In genomic region chr3:168885028-168885427, GRCh38 we compare ENCODE assay signal across 18 cellular contexts.
DNase-seq lines count a peak whose midpoint lies in the region; ATAC-seq, FAIRE-seq and TF ChIP-seq lines count a peak whose summit lies in the region.
"Had no signal": no experiment of that assay in that cellular context is flagged by ENCODE, and none has a peak within 500 bp of the region (broad histone marks: within the 10 kb centered on the region; RNA-seq: fewer than 3 reads in every experiment).

No MANE protein-coding gene starts in this region.

- ATAC-seq in foreskin keratinocyte = peak; percentile 60
- ATAC-seq in HG02642 (IDR thresholded peaks at IDR 0.05; ENCODE audit: poor library complexity, unreplicated experiment) = no peak
- ATAC-seq in GM21381 (IDR thresholded peaks at IDR 0.05; ENCODE audit: unreplicated experiment) = no peak
- ATAC-seq: left lung, Right ventricle myocardium inferior had no signal

- TF ChIP-seq POLR2A in breast epithelium (IDR thresholded peaks at IDR 0.05) (no peak), GM12892 (IDR thresholded peaks at IDR 0.05; ENCODE audit: low read depth, low read length) (no peak)

- H3K4me3 Mint-ChIP-seq in MCF 10A (ENCODE audit: unreplicated experiment) = no peak overlapping the region
- H3K4me3 Mint-ChIP-seq: central memory CD8-positive, alpha-beta T cell; H9; T-helper 1 cell treated with Interleukin-12 subunit alpha and Interleukin-12 subunit beta and Interleukin-4 antibody, amounts not matched to agents 30 μg/mL and 1 μg/mL, for 36 hours had no signal

- DNase-seq in MCF 10A (ENCODE audit: unreplicated experiment) (no peak), breast epithelium (ENCODE audit: low spot score in 2 of 2) (no peak), ascending aorta (ENCODE audit: low spot score in 2 of 2) (no peak), foreskin keratinocyte (peak; percentile 13 to 28), GM12892 (ENCODE audit: insufficient read length) (no peak), OCI-M1 (lab: John Stamatoyannopoulos, UW) (no peak)
- DNase-seq: activated CD4-positive, alpha-beta T cell treated with anti-CD3 and anti-CD28 coated beads for 1 hour; activated CD8-positive, alpha-beta memory T cell treated with anti-CD3 and anti-CD28 coated beads, Interleukin-2, amount 50 U/mL, for 4 hours; activated naive CD4-positive, alpha-beta T cell treated with anti-CD3 and anti-CD28 coated beads, Interleukin-2, amount 50 U/mL, for 16 hours; H9; left lung had no signal

- H3K27me3 ChIP-seq in breast epithelium (no peaks in the 10 kb centered on the region), ascending aorta (no peaks in the 10 kb centered on the region), foreskin keratinocyte (no peaks in the 10 kb centered on the region)
- H3K27me3 ChIP-seq: left lung had no signal

- H3K36me3 Mint-ChIP-seq in MCF 10A (ENCODE audit: insufficient read depth, unreplicated experiment) = no peaks in the 10 kb centered on the region

- BruUV-seq in MCF 10A (replicated peaks; lab: Mats Ljungman, UMichigan) = no TSS peak

- peaks cover 6% of the 10 kb centered on the region for H3K4me1 Mint-ChIP-seq in MCF 10A (ENCODE audit: insufficient read depth, unreplicated experiment)
- H3K4me1 Mint-ChIP-seq: central memory CD8-positive, alpha-beta T cell had no signal

- H3K9me3 Mint-ChIP-seq in MCF 10A (ENCODE audit: unreplicated experiment) = no peaks in the 10 kb centered on the region
- H3K9me3 Mint-ChIP-seq: H9; T-helper 1 cell treated with Interleukin-12 subunit alpha and Interleukin-12 subunit beta and Interleukin-4 antibody, amounts not matched to agents 30 μg/mL and 1 μg/mL, for 36 hours had no signal

- TF ChIP-seq CTCF in MCF 10A (IDR thresholded peaks at IDR 0.05; ENCODE audit: unreplicated experiment) (no peak), breast epithelium (IDR thresholded peaks at IDR 0.05) (no peak), ascending aorta (IDR thresholded peaks at IDR 0.05) (no peak), foreskin keratinocyte (conservative IDR thresholded peaks at IDR 0.05) (no peak)

- no peaks in the 10 kb centered on the region for H3K36me3 ChIP-seq in breast epithelium
- no peaks in the 10 kb centered on the region for H3K36me3 ChIP-seq in ascending aorta
- H3K36me3 ChIP-seq: left lung, prostate gland had no signal

- intact Hi-C loops in MCF 10A (cut with micrococcal nuclease) (no loop called here), breast epithelium (cut with DNase I; ENCODE audit: low total_unique reads) (no loop called here), ascending aorta (cut with DNase I) (no loop called here)

- H3K27ac Mint-ChIP-seq in MCF 10A (ENCODE audit: low read depth, unreplicated experiment) = peak overlapping the region; percentile 15
- H3K27ac Mint-ChIP-seq: T-helper 1 cell treated with Interleukin-12 subunit alpha and Interleukin-12 subunit beta and Interleukin-4 antibody, amounts not matched to agents 30 μg/mL and 1 μg/mL, for 36 hours had no signal

- H3K27me3 Mint-ChIP-seq in MCF 10A (ENCODE audit: insufficient read depth, unreplicated experiment) = no peaks in the 10 kb centered on the region
- H3K27me3 Mint-ChIP-seq: central memory CD8-positive, alpha-beta T cell had no signal

- no peaks in the 10 kb centered on the region for H3K9me3 ChIP-seq in breast epithelium
- no peaks in the 10 kb centered on the region for H3K9me3 ChIP-seq in ascending aorta
- H3K9me3 ChIP-seq: left lung, prostate gland had no signal

- FAIRE-seq in GM12892 (lab: Jason Lieb, UNC) = no peak

- no peak overlapping the region for H3K4me3 ChIP-seq in breast epithelium
- H3K4me3 ChIP-seq in ascending aorta = no peak overlapping the region
- H3K4me3 ChIP-seq: left lung, prostate gland had no signal

- H3K4me1 ChIP-seq in breast epithelium (no peaks in the 10 kb centered on the region), ascending aorta (peaks cover 2 to 5% of the 10 kb centered on the region in 2 donors), foreskin keratinocyte (peaks cover 5% of the 10 kb centered on the region)
- H3K4me1 ChIP-seq: left lung, prostate gland had no signal

- CTCF ChIA-PET in MCF 10A (lab: Yijun Ruan, JAX) = interaction anchor here (1.0 to 1.2 kb wide), 2 partner anchors 14 to 673 kb away, joined by 4 read pairs; no protein-coding TSS in a partner anchor

- POLR2A ChIA-PET in MCF 10A (lab: Yijun Ruan, JAX) = no interaction called here

- H3K27ac ChIP-seq in breast epithelium (peak overlapping the region in 1 of 2 donors; percentile 11), ascending aorta (peak overlapping the region; percentile 23 to 38), foreskin keratinocyte (no peak overlapping the region)
- H3K27ac ChIP-seq: 22Rv1, left lung, prostate gland had no signal

Comparison
In these comparisons a context has a peak if more than half of its experiments do, and no peak if none do; other contexts are left out.
1. DNase-seq: peak in foreskin keratinocyte (2 of 2); none in MCF 10A (single experiment), breast epithelium (0 of 2), ascending aorta (0 of 2), GM12892 (single experiment) and OCI-M1 (single experiment).